ENCODE assay signal across 15 cellular contexts in genomic region chr1:168689726-168690602, GRCh38. TPM values are rescaled to one million over a fixed set of nuclear protein-coding genes. Genes with fewer than 3 reads are reported as not detected.
DNase-seq lines count a peak whose midpoint lies in the region; ATAC-seq and TF ChIP-seq lines count a peak whose summit lies in the region.
"Had no signal": no experiment of that assay in that cellular context is flagged by ENCODE, and none has a peak within 500 bp of the region (broad histone marks: within the 10 kb centered on the region; RNA-seq: fewer than 3 reads in every experiment).

No MANE protein-coding gene starts in this region.

- intact Hi-C loops in left ventricle myocardium superior (cut with micrococcal nuclease): no loop called here

- no peak for TF ChIP-seq CTCF in RWPE2 (IDR thresholded peaks at IDR 0.05; ENCODE audit: poor library complexity, severe bottlenecking)

- H3K4me1 ChIP-seq in RWPE2 (ENCODE audit: insufficient read depth, poor library complexity, severe bottlenecking) (no peaks in the 10 kb centered on the region), rectal smooth muscle tissue (ENCODE audit: control insufficient read depth, insufficient read depth, low read length) (peaks cover 24% of the 10 kb centered on the region)

- H3K27me3 ChIP-seq in RWPE2 (ENCODE audit: insufficient read depth, poor library complexity, severe bottlenecking) (no peaks in the 10 kb centered on the region), rectal smooth muscle tissue (ENCODE audit: control insufficient read depth, insufficient read depth, low read length) (no peaks in the 10 kb centered on the region)
- H3K27me3 ChIP-seq: esophagus muscularis mucosa had no signal

- H3K27ac ChIP-seq in RWPE2 (ENCODE audit: poor library complexity, severe bottlenecking) (no peak overlapping the region), rectal smooth muscle tissue (ENCODE audit: low read depth, low read length) (peak overlapping the region; percentile 28)

- H3K27ac Mint-ChIP-seq in T-helper 17 cell: no peak overlapping the region
- H3K27ac Mint-ChIP-seq: CD14-positive monocyte had no signal

- no peak overlapping the region for H3K4me3 Mint-ChIP-seq in T-helper 17 cell
- H3K4me3 Mint-ChIP-seq: CD14-positive monocyte; central memory CD8-positive, alpha-beta T cell; neural crest cell had no signal

- H3K36me3 ChIP-seq in RWPE2 (ENCODE audit: low read depth) (no peaks in the 10 kb centered on the region), rectal smooth muscle tissue (ENCODE audit: control insufficient read depth, insufficient read depth, low read length) (no peaks in the 10 kb centered on the region)
- H3K36me3 ChIP-seq: esophagus muscularis mucosa had no signal

- no peak overlapping the region for H3K9ac ChIP-seq in rectal smooth muscle tissue (ENCODE audit: low read length)

- peak; percentile 61 for ATAC-seq in RWPE2 (ENCODE audit: low read depth)
- ATAC-seq in left ventricle myocardium superior: peak; percentile 93
- no peak for ATAC-seq in T-helper 17 cell

- no peaks in the 10 kb centered on the region for H3K4me1 Mint-ChIP-seq in T-helper 17 cell
- H3K4me1 Mint-ChIP-seq: CD14-positive monocyte; central memory CD8-positive, alpha-beta T cell had no signal

- H3K27me3 Mint-ChIP-seq in T-helper 17 cell: peaks cover 27% of the 10 kb centered on the region

- DNase-seq in Daoy (ENCODE audit: low read depth) (peak; percentile 77), RWPE2 (ENCODE audit: low spot score) (no peak), left ventricle myocardium superior (no peak), SIG-M5 (lab: John Stamatoyannopoulos, UW) (no peak), NOMO-1 treated with DMSO at 0.1 percent for 48 hours (lab: John Stamatoyannopoulos, UW; ENCODE audit: unreplicated experiment) (no peak), T-helper 17 cell (no peak)
- DNase-seq in stimulated activated CD4-positive, alpha-beta T cell treated with anti-CD3 and anti-CD28 coated beads, Interleukin-15, amount 100 ng/mL, for 24 hours: no peak
- DNase-seq: activated CD4-positive, CD25-positive, alpha-beta regulatory T cell treated with anti-CD3 and anti-CD28 coated beads, Interleukin-2, amount 50 U/mL, for 72 hours; NCI-H1092 treated with DMSO at 0.1 percent for 48 hours; NCI-H748 treated with DMSO at 0.1 percent for 48 hours had no signal

- no peak overlapping the region for H3K4me3 ChIP-seq in RWPE2 (ENCODE audit: severe bottlenecking)
- H3K4me3 ChIP-seq in rectal smooth muscle tissue (ENCODE audit: low read length): no peak overlapping the region
- H3K4me3 ChIP-seq: esophagus muscularis mucosa had no signal

- H3K36me3 Mint-ChIP-seq in T-helper 17 cell (ENCODE audit: low read depth): peaks cover 2% of the 10 kb centered on the region
- H3K36me3 Mint-ChIP-seq: CD14-positive monocyte had no signal

- H3K9me3 ChIP-seq in RWPE2 (ENCODE audit: severe bottlenecking) (no peaks in the 10 kb centered on the region), T-helper 17 cell (ENCODE audit: control insufficient read depth, low read length, poor library complexity, severe bottlenecking) (no peaks in the 10 kb centered on the region)
- H3K9me3 ChIP-seq: esophagus muscularis mucosa had no signal

RNA-seq across cellular contexts. Expression of gene DPT, which starts 39.0 kb away (rescaled TPM):
- total RNA-seq in Daoy (2014; rRNA removed; shearing (Covaris generic)): 0.24 and 0.69 TPM in 2 replicates
- total RNA-seq in left ventricle myocardium superior (35.3 TPM), T-helper 17 cell (not detected)
- total RNA-seq: neural crest cell had no signal

Comparison
In these comparisons a context has a peak if more than half of its experiments do, and no peak if none do; other contexts are left out.
1. RNA of gene DPT, which starts 39.0 kb away (total RNA-seq): 35.3 TPM in left ventricle myocardium superior (single experiment); 0.24 to 0.69 TPM in Daoy and not detected in T-helper 17 cell; every median in the first group is over 10 times any median in the second.